In the genomic region with DNA sequence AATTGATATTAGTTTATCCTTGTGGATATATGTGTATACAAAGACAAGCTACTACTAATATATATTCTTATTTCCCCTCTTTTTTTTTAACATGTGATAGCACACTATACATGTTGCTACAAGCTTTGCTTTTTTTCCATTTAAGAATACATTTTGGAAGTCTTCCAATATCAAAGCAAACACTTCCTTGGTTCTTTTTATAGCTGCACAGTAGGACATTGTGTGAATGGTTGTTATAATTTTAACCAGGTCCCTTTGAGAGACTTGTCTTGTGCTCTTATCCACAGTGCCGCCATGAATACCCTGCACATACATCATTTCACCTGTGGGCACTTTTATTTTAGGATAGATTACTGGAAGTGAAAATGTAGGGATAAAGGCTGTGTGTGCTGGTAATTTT, we compare ENCODE assay signal across 17 cellular contexts.
DNase-seq lines count a peak whose midpoint lies in the region; ATAC-seq and TF ChIP-seq lines count a peak whose summit lies in the region.
"Had no signal": no experiment of that assay in that cellular context is flagged by ENCODE, and none has a peak within 500 bp of the region (broad histone marks: within the 10 kb centered on the region; RNA-seq: fewer than 3 reads in every experiment).

No MANE protein-coding gene starts in this region.

- no peaks in the 10 kb centered on the region for H3K27me3 Mint-ChIP-seq in activated T-cell treated with anti-CD3 and anti-CD28 coated beads, Interleukin-2, amount 50 U/mL, for 4 hours (ENCODE audit: low read depth)
- H3K27me3 Mint-ChIP-seq: activated CD8-positive, alpha-beta memory T cell treated with anti-CD3 and anti-CD28 coated beads, Interleukin-2, amount 10 ng/mL, durations not matched to agents 7 days and 5 days; activated naive CD8-positive, alpha-beta T cell had no signal

- H3K4me3 ChIP-seq in LNCaP clone FGC (ENCODE audit: low read depth, low read length) = no peak overlapping the region
- H3K4me3 ChIP-seq: ascending aorta, prostate gland, testis, vagina had no signal

- no peak for ATAC-seq in stimulated activated naive CD8-positive, alpha-beta T cell treated with anti-CD3 and anti-CD28 coated beads, Interleukin-15, Interleukin-2, amounts not matched to agents 100 U/mL and 50 U/mL, for 24 hours
- ATAC-seq in activated T-cell treated with anti-CD3 and anti-CD28 coated beads, Interleukin-2, amount 50 U/mL, for 4 hours = no peak
- ATAC-seq: activated CD8-positive, alpha-beta memory T cell treated with anti-CD3 and anti-CD28 coated beads, Interleukin-2, amount 10 ng/mL, durations not matched to agents 7 days and 5 days had no signal

- no peak overlapping the region for H3K4me3 Mint-ChIP-seq in activated T-cell treated with anti-CD3 and anti-CD28 coated beads, Interleukin-2, amount 50 U/mL, for 4 hours
- H3K4me3 Mint-ChIP-seq: activated CD8-positive, alpha-beta memory T cell treated with anti-CD3 and anti-CD28 coated beads, Interleukin-2, amount 10 ng/mL, durations not matched to agents 7 days and 5 days; activated naive CD8-positive, alpha-beta T cell; T-helper 1 cell treated with Interleukin-12 subunit alpha and Interleukin-12 subunit beta and Interleukin-4 antibody, amounts not matched to agents 30 μg/mL and 1 μg/mL, for 36 hours had no signal

- DNase-seq in LNCaP clone FGC (ENCODE audit: low read depth) (peak; percentile 52), NCI-H146 treated with DMSO at 0.1 percent for 48 hours (lab: John Stamatoyannopoulos, UW; ENCODE audit: unreplicated experiment) (peak; percentile 87), NCI-H748 (lab: John Stamatoyannopoulos, UW; ENCODE audit: unreplicated experiment) (peak; percentile 90), islet precursor cell (peak; percentile 6)
- DNase-seq in stimulated activated naive CD8-positive, alpha-beta T cell treated with anti-CD3 and anti-CD28 coated beads, Interleukin-15, Interleukin-2, amounts not matched to agents 100 U/mL and 50 U/mL, for 24 hours = no peak
- no peak for DNase-seq in activated T-cell treated with anti-CD3 and anti-CD28 coated beads, Interleukin-2, amount 50 U/mL, for 4 hours
- DNase-seq in activated CD4-positive, alpha-beta T cell treated with anti-CD3 and anti-CD28 coated beads, Interleukin-2, amount 50 U/mL, for 1 hour = no peak
- DNase-seq: activated CD4-positive, alpha-beta T cell treated with anti-CD3 and anti-CD28 coated beads for 48 hours; activated CD8-positive, alpha-beta memory T cell treated with anti-CD3 and anti-CD28 coated beads, Interleukin-2, amount 10 ng/mL, durations not matched to agents 7 days and 5 days; hypothalamus; NCI-H1694; testis had no signal

- TF ChIP-seq CTCF in LNCaP clone FGC (IDR thresholded peaks at IDR 0.05; ENCODE audit: control insufficient read depth, extremely low read depth, insufficient read depth) = no peak

- peaks cover 11% of the 10 kb centered on the region for H3K9me3 Mint-ChIP-seq in activated T-cell treated with anti-CD3 and anti-CD28 coated beads, Interleukin-2, amount 50 U/mL, for 4 hours
- H3K9me3 Mint-ChIP-seq: T-helper 1 cell treated with Interleukin-12 subunit alpha and Interleukin-12 subunit beta and Interleukin-4 antibody, amounts not matched to agents 30 μg/mL and 1 μg/mL, for 36 hours had no signal

- H3K36me3 Mint-ChIP-seq in activated T-cell treated with anti-CD3 and anti-CD28 coated beads, Interleukin-2, amount 50 U/mL, for 4 hours (ENCODE audit: insufficient read depth) = no peaks in the 10 kb centered on the region
- H3K36me3 Mint-ChIP-seq: activated CD8-positive, alpha-beta memory T cell treated with anti-CD3 and anti-CD28 coated beads, Interleukin-2, amount 10 ng/mL, durations not matched to agents 7 days and 5 days; activated naive CD8-positive, alpha-beta T cell had no signal

- H3K4me1 Mint-ChIP-seq in activated T-cell treated with anti-CD3 and anti-CD28 coated beads, Interleukin-2, amount 50 U/mL, for 4 hours (ENCODE audit: low read depth) = no peaks in the 10 kb centered on the region
- H3K4me1 Mint-ChIP-seq: activated CD8-positive, alpha-beta memory T cell treated with anti-CD3 and anti-CD28 coated beads, Interleukin-2, amount 10 ng/mL, durations not matched to agents 7 days and 5 days had no signal

Comparison
In these comparisons a context has a peak if more than half of its experiments do, and no peak if none do; other contexts are left out.
1. DNase-seq: peak in LNCaP clone FGC (single experiment), NCI-H146 treated with DMSO at 0.1 percent for 48 hours (single experiment), NCI-H748 (single experiment) and islet precursor cell (single experiment); none in stimulated activated naive CD8-positive, alpha-beta T cell treated with anti-CD3 and anti-CD28 coated beads, Interleukin-15, Interleukin-2, amounts not matched to agents 100 U/mL and 50 U/mL, for 24 hours (single experiment), activated T-cell treated with anti-CD3 and anti-CD28 coated beads, Interleukin-2, amount 50 U/mL, for 4 hours (single experiment) and activated CD4-positive, alpha-beta T cell treated with anti-CD3 and anti-CD28 coated beads, Interleukin-2, amount 50 U/mL, for 1 hour (single experiment).